In the genomic region with DNA sequence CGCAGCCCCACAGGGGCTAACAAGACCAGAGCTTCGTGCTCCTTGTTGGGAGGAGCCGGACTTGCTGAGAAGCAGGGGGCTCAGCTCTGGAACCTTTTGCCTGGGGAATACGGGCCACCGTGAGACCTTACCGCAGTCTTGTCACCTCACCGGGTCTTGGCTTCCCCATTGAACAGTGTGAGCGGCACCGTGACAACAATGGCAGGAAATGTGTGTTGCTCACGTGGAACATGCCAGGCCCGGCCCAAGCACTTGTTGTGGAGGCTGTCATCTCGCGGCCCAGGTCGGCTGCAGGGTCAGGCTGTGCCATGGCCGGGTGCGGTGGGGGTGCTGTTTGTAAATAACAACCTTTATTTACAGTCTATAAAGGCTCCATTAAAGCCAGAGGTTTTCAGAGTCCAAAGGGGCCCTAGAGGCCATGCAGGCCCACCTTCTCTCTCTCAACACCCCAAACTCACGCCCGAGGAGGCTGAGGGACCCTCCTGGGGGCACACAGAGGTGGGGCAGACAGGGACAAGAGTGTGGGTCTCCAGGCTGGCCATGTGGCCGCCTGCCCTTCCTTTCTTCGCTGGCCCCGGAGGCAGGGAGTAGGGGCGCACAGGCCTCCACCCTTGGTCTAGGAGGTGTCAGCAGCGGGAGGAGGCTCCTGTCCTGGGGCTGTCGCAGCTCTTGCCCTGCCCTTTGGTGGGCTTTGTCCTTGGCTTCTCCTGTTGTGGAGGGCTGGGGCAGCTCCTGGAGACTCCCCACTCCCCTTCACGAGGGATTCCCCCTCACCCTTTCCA, we compare ENCODE assay signal across 1 cellular context.
TF ChIP-seq lines count a peak whose summit lies in the region.

No MANE protein-coding gene starts in this region.

TF ChIP-seq in GM12878, 131 proteins besides CTCF, POLR2A, EP300 and RAD21 (continued from another document):
- TF ChIP-seq NFIC (IDR thresholded peaks at IDR 0.05; ENCODE audit: low read depth, low read length) (no peak), MEF2B (IDR thresholded peaks at IDR 0.05; ENCODE audit: partially characterized antibody, poor library complexity, severe bottlenecking) (no peak), FOXM1 (IDR thresholded peaks at IDR 0.05; ENCODE audit: low read depth, low read length) (no peak), ZNF217 (IDR thresholded peaks at IDR 0.05) (no peak)
- TF ChIP-seq, protein P1, sequence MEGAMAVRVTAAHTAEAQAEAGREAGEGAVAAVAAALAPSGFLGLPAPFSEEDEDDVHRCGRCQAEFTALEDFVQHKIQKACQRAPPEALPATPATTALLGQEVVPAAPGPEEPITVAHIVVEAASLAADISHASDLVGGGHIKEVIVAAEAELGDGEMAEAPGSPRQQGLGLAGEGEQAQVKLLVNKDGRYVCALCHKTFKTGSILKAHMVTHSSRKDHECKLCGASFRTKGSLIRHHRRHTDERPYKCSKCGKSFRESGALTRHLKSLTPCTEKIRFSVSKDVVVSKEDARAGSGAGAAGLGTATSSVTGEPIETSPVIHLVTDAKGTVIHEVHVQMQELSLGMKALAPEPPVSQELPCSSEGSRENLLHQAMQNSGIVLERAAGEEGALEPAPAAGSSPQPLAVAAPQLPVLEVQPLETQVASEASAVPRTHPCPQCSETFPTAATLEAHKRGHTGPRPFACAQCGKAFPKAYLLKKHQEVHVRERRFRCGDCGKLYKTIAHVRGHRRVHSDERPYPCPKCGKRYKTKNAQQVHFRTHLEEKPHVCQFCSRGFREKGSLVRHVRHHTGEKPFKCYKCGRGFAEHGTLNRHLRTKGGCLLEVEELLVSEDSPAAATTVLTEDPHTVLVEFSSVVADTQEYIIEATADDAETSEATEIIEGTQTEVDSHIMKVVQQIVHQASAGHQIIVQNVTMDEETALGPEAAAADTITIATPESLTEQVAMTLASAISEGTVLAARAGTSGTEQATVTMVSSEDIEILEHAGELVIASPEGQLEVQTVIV (IDR thresholded peaks at IDR 0.05; ENCODE audit: borderline replicate concordance, partially characterized antibody): no peak
